Comparison of ENCODE assay signal across 1 cellular context in the genomic region with DNA sequence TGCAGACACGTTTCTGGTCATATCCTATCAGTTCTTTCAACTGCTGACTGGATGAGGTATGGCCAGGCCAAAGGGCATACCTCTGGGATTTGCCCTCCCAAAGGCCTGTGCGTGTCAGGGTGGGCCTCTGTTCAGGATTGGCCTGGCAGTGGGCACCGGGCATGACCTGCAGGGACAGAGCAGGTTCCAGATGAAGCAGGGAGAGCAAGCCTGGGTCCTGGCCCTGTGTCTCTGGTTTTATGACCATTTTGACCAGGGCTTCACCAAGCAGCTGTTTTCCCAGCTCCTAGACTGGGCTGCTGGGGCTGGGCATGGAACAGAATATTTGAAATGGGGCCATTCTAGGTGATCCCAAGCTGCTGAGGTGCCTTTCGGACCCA.
TF ChIP-seq lines count a peak whose summit lies in the region.

No MANE protein-coding gene starts in this region.

TF ChIP-seq in GM23338, 12 proteins besides CTCF, POLR2A, EP300 and RAD21 (continued from another document):
- TF ChIP-seq, protein P1, sequence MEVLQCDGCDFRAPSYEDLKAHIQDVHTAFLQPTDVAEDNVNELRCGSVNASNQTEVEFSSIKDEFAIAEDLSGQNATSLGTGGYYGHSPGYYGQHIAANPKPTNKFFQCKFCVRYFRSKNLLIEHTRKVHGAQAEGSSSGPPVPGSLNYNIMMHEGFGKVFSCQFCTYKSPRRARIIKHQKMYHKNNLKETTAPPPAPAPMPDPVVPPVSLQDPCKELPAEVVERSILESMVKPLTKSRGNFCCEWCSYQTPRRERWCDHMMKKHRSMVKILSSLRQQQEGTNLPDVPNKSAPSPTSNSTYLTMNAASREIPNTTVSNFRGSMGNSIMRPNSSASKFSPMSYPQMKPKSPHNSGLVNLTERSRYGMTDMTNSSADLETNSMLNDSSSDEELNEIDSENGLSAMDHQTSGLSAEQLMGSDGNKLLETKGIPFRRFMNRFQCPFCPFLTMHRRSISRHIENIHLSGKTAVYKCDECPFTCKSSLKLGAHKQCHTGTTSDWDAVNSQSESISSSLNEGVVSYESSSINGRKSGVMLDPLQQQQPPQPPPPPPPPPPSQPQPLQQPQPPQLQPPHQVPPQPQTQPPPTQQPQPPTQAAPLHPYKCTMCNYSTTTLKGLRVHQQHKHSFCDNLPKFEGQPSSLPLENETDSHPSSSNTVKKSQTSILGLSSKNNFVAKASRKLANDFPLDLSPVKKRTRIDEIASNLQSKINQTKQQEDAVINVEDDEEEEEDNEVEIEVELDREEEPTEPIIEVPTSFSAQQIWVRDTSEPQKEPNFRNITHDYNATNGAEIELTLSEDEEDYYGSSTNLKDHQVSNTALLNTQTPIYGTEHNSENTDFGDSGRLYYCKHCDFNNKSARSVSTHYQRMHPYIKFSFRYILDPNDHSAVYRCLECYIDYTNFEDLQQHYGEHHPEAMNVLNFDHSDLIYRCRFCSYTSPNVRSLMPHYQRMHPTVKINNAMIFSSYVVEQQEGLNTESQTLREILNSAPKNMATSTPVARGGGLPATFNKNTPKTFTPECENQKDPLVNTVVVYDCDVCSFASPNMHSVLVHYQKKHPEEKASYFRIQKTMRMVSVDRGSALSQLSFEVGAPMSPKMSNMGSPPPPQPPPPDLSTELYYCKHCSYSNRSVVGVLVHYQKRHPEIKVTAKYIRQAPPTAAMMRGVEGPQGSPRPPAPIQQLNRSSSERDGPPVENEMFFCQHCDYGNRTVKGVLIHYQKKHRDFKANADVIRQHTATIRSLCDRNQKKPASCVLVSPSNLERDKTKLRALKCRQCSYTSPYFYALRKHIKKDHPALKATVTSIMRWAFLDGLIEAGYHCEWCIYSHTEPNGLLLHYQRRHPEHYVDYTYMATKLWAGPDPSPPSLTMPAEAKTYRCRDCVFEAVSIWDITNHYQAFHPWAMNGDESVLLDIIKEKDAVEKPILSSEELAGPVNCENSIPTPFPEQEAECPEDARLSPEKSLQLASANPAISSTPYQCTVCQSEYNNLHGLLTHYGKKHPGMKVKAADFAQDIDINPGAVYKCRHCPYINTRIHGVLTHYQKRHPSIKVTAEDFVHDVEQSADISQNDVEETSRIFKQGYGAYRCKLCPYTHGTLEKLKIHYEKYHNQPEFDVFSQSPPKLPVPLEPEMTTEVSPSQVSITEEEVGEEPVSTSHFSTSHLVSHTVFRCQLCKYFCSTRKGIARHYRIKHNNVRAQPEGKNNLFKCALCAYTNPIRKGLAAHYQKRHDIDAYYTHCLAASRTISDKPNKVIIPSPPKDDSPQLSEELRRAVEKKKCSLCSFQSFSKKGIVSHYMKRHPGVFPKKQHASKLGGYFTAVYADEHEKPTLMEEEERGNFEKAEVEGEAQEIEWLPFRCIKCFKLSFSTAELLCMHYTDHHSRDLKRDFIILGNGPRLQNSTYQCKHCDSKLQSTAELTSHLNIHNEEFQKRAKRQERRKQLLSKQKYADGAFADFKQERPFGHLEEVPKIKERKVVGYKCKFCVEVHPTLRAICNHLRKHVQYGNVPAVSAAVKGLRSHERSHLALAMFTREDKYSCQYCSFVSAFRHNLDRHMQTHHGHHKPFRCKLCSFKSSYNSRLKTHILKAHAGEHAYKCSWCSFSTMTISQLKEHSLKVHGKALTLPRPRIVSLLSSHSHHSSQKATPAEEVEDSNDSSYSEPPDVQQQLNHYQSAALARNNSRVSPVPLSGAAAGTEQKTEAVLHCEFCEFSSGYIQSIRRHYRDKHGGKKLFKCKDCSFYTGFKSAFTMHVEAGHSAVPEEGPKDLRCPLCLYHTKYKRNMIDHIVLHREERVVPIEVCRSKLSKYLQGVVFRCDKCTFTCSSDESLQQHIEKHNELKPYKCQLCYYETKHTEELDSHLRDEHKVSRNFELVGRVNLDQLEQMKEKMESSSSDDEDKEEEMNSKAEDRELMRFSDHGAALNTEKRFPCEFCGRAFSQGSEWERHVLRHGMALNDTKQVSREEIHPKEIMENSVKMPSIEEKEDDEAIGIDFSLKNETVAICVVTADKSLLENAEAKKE (CRISPR knock-in tag; IDR thresholded peaks at IDR 0.05): no peak
- TF ChIP-seq EZH2 (IDR thresholded peaks at IDR 0.05; ENCODE audit: low read depth, unreplicated experiment) (no peak), CREB1 (CRISPR knock-in tag; IDR thresholded peaks at IDR 0.05; ENCODE audit: low read depth) (no peak), EZH2phosphoT487 (IDR thresholded peaks at IDR 0.05; ENCODE audit: unreplicated experiment) (no peak), ZNF331 (CRISPR knock-in tag; IDR thresholded peaks at IDR 0.05; ENCODE audit: low read depth) (no peak), POLR2AphosphoS5 (IDR thresholded peaks at IDR 0.05; ENCODE audit: low read depth) (no peak)
- TF ChIP-seq, protein P2, sequence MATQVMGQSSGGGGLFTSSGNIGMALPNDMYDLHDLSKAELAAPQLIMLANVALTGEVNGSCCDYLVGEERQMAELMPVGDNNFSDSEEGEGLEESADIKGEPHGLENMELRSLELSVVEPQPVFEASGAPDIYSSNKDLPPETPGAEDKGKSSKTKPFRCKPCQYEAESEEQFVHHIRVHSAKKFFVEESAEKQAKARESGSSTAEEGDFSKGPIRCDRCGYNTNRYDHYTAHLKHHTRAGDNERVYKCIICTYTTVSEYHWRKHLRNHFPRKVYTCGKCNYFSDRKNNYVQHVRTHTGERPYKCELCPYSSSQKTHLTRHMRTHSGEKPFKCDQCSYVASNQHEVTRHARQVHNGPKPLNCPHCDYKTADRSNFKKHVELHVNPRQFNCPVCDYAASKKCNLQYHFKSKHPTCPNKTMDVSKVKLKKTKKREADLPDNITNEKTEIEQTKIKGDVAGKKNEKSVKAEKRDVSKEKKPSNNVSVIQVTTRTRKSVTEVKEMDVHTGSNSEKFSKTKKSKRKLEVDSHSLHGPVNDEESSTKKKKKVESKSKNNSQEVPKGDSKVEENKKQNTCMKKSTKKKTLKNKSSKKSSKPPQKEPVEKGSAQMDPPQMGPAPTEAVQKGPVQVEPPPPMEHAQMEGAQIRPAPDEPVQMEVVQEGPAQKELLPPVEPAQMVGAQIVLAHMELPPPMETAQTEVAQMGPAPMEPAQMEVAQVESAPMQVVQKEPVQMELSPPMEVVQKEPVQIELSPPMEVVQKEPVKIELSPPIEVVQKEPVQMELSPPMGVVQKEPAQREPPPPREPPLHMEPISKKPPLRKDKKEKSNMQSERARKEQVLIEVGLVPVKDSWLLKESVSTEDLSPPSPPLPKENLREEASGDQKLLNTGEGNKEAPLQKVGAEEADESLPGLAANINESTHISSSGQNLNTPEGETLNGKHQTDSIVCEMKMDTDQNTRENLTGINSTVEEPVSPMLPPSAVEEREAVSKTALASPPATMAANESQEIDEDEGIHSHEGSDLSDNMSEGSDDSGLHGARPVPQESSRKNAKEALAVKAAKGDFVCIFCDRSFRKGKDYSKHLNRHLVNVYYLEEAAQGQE (IDR thresholded peaks at IDR 0.05; ENCODE audit: unreplicated experiment): no peak
